Comparison of ENCODE assay signal across 14 cellular contexts in genomic region chr12:64737539-64737938, GRCh38. TPM values are rescaled to one million over a fixed set of nuclear protein-coding genes. Genes with fewer than 3 reads are reported as not detected.
DNase-seq lines count a peak whose midpoint lies in the region; ATAC-seq and TF ChIP-seq lines count a peak whose summit lies in the region.
"Had no signal": no experiment of that assay in that cellular context is flagged by ENCODE, and none has a peak within 500 bp of the region (broad histone marks: within the 10 kb centered on the region; RNA-seq: fewer than 3 reads in every experiment).

No MANE protein-coding gene starts in this region.

- H3K27me3 ChIP-seq in aorta (ENCODE audit: control insufficient read depth in 1 of 2, insufficient read depth in 2 of 2, low read length in 1 of 2), result no peaks in the 10 kb centered on the region
- H3K27me3 ChIP-seq: tibial artery had no signal

- H3K27ac ChIP-seq in OCI-LY7 (ENCODE audit: low read depth, low read length, poor library complexity, severe bottlenecking) (peak overlapping the region; percentile 24), aorta (ENCODE audit: low read depth in 1 of 2, low read length in 2 of 2) (no peak overlapping the region)
- H3K27ac ChIP-seq: tibial artery had no signal

- no peaks in the 10 kb centered on the region for H3K9me2 ChIP-seq in OCI-LY7 (ENCODE audit: insufficient read depth, low read length)

- H3K36me3 Mint-ChIP-seq in activated T-cell treated with anti-CD3 and anti-CD28 coated beads, Interleukin-2, amount 50 U/mL, for 4 hours (ENCODE audit: insufficient read depth), result peaks cover 53% of the 10 kb centered on the region
- H3K36me3 Mint-ChIP-seq in activated naive CD4-positive, alpha-beta T cell treated with anti-CD3 and anti-CD28 coated beads for 36 hours (ENCODE audit: low read depth), result peaks cover 40% of the 10 kb centered on the region
- peaks cover 49% of the 10 kb centered on the region for H3K36me3 Mint-ChIP-seq in natural killer cell

- H3K4me2 ChIP-seq in OCI-LY7 (ENCODE audit: low read length), result peak overlapping the region; percentile 28

- H3K79me2 ChIP-seq in OCI-LY7 (ENCODE audit: insufficient read depth, low read depth, low read length), result no peaks in the 10 kb centered on the region

- H4K20me1 ChIP-seq in OCI-LY7 (ENCODE audit: insufficient read depth, low read length), result no peaks in the 10 kb centered on the region

- ATAC-seq in activated T-cell treated with anti-CD3 and anti-CD28 coated beads, Interleukin-2, amount 50 U/mL, for 4 hours, result peak; percentile 30 to 81
- ATAC-seq in aorta (ENCODE audit: low FRiP score) (no peak), natural killer cell (no peak)

- no peak for TF ChIP-seq CTCF in OCI-LY7 (conservative IDR thresholded peaks at IDR 0.05; ENCODE audit: low read length)
- no peak for TF ChIP-seq CTCF in natural killer cell (IDR thresholded peaks at IDR 0.05)

- DNase-seq in activated T-cell treated with anti-CD3 and anti-CD28 coated beads, Interleukin-2, amount 50 U/mL, for 4 hours, result peak; percentile 8
- no peak for DNase-seq in activated T-cell treated with anti-CD3 and anti-CD28 coated beads, Interleukin-2, amount 50 U/mL, for 1 hour
- DNase-seq in OCI-LY7 (ENCODE audit: low spot score) (peak; percentile 75), aorta (no peak), NCI-H748 treated with DMSO at 0.1 percent for 48 hours (lab: John Stamatoyannopoulos, UW) (no peak), natural killer cell (no peak)
- peak; percentile 76 for DNase-seq in activated naive CD4-positive, alpha-beta T cell treated with anti-CD3 and anti-CD28 coated beads for 36 hours
- peak; percentile 27 for DNase-seq in stimulated activated CD4-positive, alpha-beta T cell treated with anti-CD3 and anti-CD28 coated beads, Interleukin-2, amount 100 ng/mL, for 4 hours (ENCODE audit: low read depth)
- DNase-seq: AML-193, cerebellar nuclear complex, foreskin fibroblast, NCI-H1092 treated with DMSO at 0.1 percent for 48 hours, tibial artery had no signal

- H3K4me1 ChIP-seq in OCI-LY7 (ENCODE audit: insufficient read depth, low read length, poor library complexity, severe bottlenecking), result peaks cover 21% of the 10 kb centered on the region
- H3K4me1 ChIP-seq in aorta (ENCODE audit: control insufficient read depth in 1 of 2, insufficient read depth in 2 of 2, low read length in 2 of 2), result peaks cover 0 to 5% of the 10 kb centered on the region in 2 donors
- H3K4me1 ChIP-seq: HAP-1 had no signal

- no peaks in the 10 kb centered on the region for H3K9me3 Mint-ChIP-seq in activated T-cell treated with anti-CD3 and anti-CD28 coated beads, Interleukin-2, amount 50 U/mL, for 4 hours
- no peaks in the 10 kb centered on the region for H3K9me3 Mint-ChIP-seq in activated naive CD4-positive, alpha-beta T cell treated with anti-CD3 and anti-CD28 coated beads for 36 hours
- no peaks in the 10 kb centered on the region for H3K9me3 Mint-ChIP-seq in natural killer cell

- H2AFZ ChIP-seq in OCI-LY7 (ENCODE audit: low read length), result peak overlapping the region; percentile 22; the same call in 1 of the 2 replicates

- no peaks in the 10 kb centered on the region for H3K27me3 Mint-ChIP-seq in activated T-cell treated with anti-CD3 and anti-CD28 coated beads, Interleukin-2, amount 50 U/mL, for 4 hours (ENCODE audit: low read depth)
- no peaks in the 10 kb centered on the region for H3K27me3 Mint-ChIP-seq in activated naive CD4-positive, alpha-beta T cell treated with anti-CD3 and anti-CD28 coated beads for 36 hours (ENCODE audit: low read depth)
- H3K27me3 Mint-ChIP-seq in natural killer cell (ENCODE audit: low read depth in 2 of 2), result no peaks in the 10 kb centered on the region

- WGBS in aorta, 2 donors, result 52 to 68% methylated on average over 1 of the region's 1 CpG

- POLR2A ChIA-PET in OCI-LY7 (lab: Charles Lee), result interaction anchor here (0.9 to 4.1 kb wide), 4 partner anchors 10 to 118 kb away, joined by 3 to 17 read pairs (median 3); no protein-coding TSS in a partner anchor

- no peak overlapping the region for H3K4me3 ChIP-seq in OCI-LY7 (ENCODE audit: low read depth, low read length, poor library complexity, severe bottlenecking)
- no peak overlapping the region for H3K4me3 ChIP-seq in aorta (ENCODE audit: low read length in 2 of 2)
- H3K4me3 ChIP-seq: HAP-1, tibial artery had no signal

- no peak overlapping the region for H3K4me3 Mint-ChIP-seq in activated T-cell treated with anti-CD3 and anti-CD28 coated beads, Interleukin-2, amount 50 U/mL, for 4 hours
- H3K4me3 Mint-ChIP-seq in activated naive CD4-positive, alpha-beta T cell treated with anti-CD3 and anti-CD28 coated beads for 36 hours, result no peak overlapping the region
- H3K4me3 Mint-ChIP-seq in natural killer cell, result no peak overlapping the region

- BruUV-seq in OCI-LY7 (replicated peaks; lab: Mats Ljungman, UMichigan), result no TSS peak

- intact Hi-C loops in OCI-LY7 (cut with micrococcal nuclease; ENCODE audit: unreplicated experiment) (no loop called here), aorta (cut with DNase I) (no loop called here), natural killer cell (cut with micrococcal nuclease) (no loop called here)
- intact Hi-C loops in activated naive CD4-positive, alpha-beta T cell treated with anti-CD3 and anti-CD28 coated beads for 36 hours (cut with micrococcal nuclease), result no loop called here

- CTCF ChIA-PET in OCI-LY7 (lab: Charles Lee; ENCODE audit: unreplicated experiment), result no interaction called here
- CTCF ChIA-PET in activated naive CD4-positive, alpha-beta T cell treated with anti-CD3 and anti-CD28 coated beads for 36 hours (lab: Charles Lee), result interaction anchor here (2.0 kb wide), 1 partner anchor 19 kb away, joined by 5 read pairs; no protein-coding TSS in a partner anchor

- H3K36me3 ChIP-seq in OCI-LY7 (ENCODE audit: insufficient read depth, low read length) (peaks cover 58% of the 10 kb centered on the region), aorta (ENCODE audit: control insufficient read depth in 1 of 2, insufficient read depth in 2 of 2, low read length in 1 of 2) (peaks cover 4 to 8% of the 10 kb centered on the region in 2 donors)

- peaks cover 14% of the 10 kb centered on the region for H3K4me1 Mint-ChIP-seq in activated T-cell treated with anti-CD3 and anti-CD28 coated beads, Interleukin-2, amount 50 U/mL, for 4 hours (ENCODE audit: low read depth)
- peaks cover 23% of the 10 kb centered on the region for H3K4me1 Mint-ChIP-seq in activated naive CD4-positive, alpha-beta T cell treated with anti-CD3 and anti-CD28 coated beads for 36 hours (ENCODE audit: low read depth)
- H3K4me1 Mint-ChIP-seq in natural killer cell, result peaks cover 0 to 7% of the 10 kb centered on the region in 2 donors

- H3K9me3 ChIP-seq in OCI-LY7 (ENCODE audit: low read length) (no peaks in the 10 kb centered on the region), aorta (ENCODE audit: control insufficient read depth, low read length) (no peaks in the 10 kb centered on the region)
- H3K9me3 ChIP-seq: HAP-1, tibial artery had no signal

- peak overlapping the region; percentile 50 for H3K27ac Mint-ChIP-seq in activated naive CD4-positive, alpha-beta T cell treated with anti-CD3 and anti-CD28 coated beads for 36 hours
- H3K27ac Mint-ChIP-seq in natural killer cell, result no peak overlapping the region

RNA-seq across cellular contexts. Expression of gene GNS, which starts 21.7 kb away (rescaled TPM):
- total RNA-seq in activated T-cell treated with anti-CD3 and anti-CD28 coated beads, Interleukin-2, amount 50 U/mL, for 4 hours, result 10 to 100 TPM; 15.7 to 17.2 (median 16.0) TPM
- total RNA-seq in OCI-LY7 (2014; rRNA removed; shearing (Covaris generic)), result 8.0 and 9.4 TPM in 2 replicates
- total RNA-seq in OCI-LY7 (2022), result 16.0 and 18.0 TPM in 2 replicates
- total RNA-seq in activated naive CD4-positive, alpha-beta T cell treated with anti-CD3 and anti-CD28 coated beads for 36 hours, result 10 to 100 TPM; 14.3 to 14.6 TPM
- 100 to 1,000 TPM; 120 to 152 TPM for total RNA-seq in aorta
- polyA plus RNA-seq in aorta, result 10 to 100 TPM; 29.6 to 36.4 TPM
- 10 to 100 TPM; 51.9 to 73.9 (median 59.7) TPM for total RNA-seq in natural killer cell

Comparison
In these comparisons a context has a peak if more than half of its experiments do, and no peak if none do; other contexts are left out.
1. DNase-seq: peak in activated T-cell treated with anti-CD3 and anti-CD28 coated beads, Interleukin-2, amount 50 U/mL, for 4 hours (single experiment), OCI-LY7 (single experiment), activated naive CD4-positive, alpha-beta T cell treated with anti-CD3 and anti-CD28 coated beads for 36 hours (single experiment) and stimulated activated CD4-positive, alpha-beta T cell treated with anti-CD3 and anti-CD28 coated beads, Interleukin-2, amount 100 ng/mL, for 4 hours (single experiment); none in activated T-cell treated with anti-CD3 and anti-CD28 coated beads, Interleukin-2, amount 50 U/mL, for 1 hour (single experiment), aorta (0 of 2), NCI-H748 treated with DMSO at 0.1 percent for 48 hours (single experiment) and natural killer cell (single experiment).
2. ATAC-seq: peak in activated T-cell treated with anti-CD3 and anti-CD28 coated beads, Interleukin-2, amount 50 U/mL, for 4 hours (2 of 2); none in aorta (single experiment) and natural killer cell (0 of 3).